ENCODE assay signal across 9 cellular contexts in the genomic region with DNA sequence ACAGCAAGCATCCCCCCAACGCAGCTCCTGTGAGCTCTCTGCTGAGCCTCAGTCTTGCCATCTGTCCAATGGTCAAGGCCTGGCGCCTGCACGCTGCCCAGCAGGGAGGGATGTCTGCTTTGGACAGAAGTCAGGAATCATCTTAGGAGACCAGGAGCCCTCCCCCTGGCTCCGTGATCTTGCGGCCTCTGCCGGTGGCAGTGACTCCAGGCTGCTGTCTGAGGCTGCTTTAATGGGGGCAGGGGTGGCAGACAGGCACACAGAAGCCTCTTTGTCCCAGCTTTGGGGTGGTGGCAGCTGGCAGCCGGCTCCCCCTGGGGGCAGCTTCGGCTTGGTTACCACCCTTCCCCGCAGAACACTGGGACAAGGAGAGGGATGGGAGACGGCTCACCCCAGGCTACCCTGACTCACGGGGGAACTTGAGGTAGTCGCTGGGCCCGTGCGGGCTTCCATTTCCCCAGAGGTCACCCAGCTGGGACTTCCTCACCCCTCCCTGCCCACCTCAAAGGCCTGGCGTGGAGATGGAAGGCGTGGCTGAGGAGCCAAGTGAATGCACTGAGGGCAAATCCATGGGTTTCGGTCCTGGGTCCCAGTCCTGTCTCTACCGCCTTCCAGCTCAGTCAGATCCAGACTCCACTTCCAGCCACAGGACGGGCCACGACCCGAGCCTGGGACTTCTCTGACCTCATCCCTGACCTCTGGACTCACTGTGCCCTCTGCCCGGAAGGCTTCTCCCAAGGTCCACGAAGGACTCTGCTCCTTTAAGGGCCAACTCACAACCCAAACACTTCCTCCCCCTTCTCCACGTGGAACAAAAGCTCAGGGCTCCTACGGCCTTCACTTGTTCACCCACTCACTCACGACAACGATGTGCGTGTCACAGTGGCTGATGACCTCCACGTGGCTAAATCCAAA. TPM values are rescaled to one million over a fixed set of nuclear protein-coding genes. Genes with fewer than 3 reads are reported as not detected.
DNase-seq lines count a peak whose midpoint lies in the region; ATAC-seq, FAIRE-seq and TF ChIP-seq lines count a peak whose summit lies in the region.
"Had no signal": no experiment of that assay in that cellular context is flagged by ENCODE, and none has a peak within 500 bp of the region (broad histone marks: within the 10 kb centered on the region; RNA-seq: fewer than 3 reads in every experiment).

No MANE protein-coding gene starts in this region.

- no peak for FAIRE-seq in A549 (lab: Jason Lieb, UNC)

- H3K36me3 Mint-ChIP-seq in natural killer cell treated with Interleukin-12 subunit alpha and Interleukin-12 subunit beta and Interleukin-15 and Interleukin-18, amount 100 ng/mL, for 72 hours = peaks cover 4% of the 10 kb centered on the region

- 69% methylated on average over 18 of the region's 29 CpGs for WGBS in A549 (ENCODE audit: missing lambda C conversion rate)
- WGBS in esophagus, 2 donors = 52 to 54% methylated on average over 29 of the region's 29 CpGs

- ATAC-seq in A549 (peak; percentile 55 to 63), GM21423 (IDR thresholded peaks at IDR 0.05; ENCODE audit: unreplicated experiment) (no peak), GM21381 (IDR thresholded peaks at IDR 0.05; ENCODE audit: unreplicated experiment) (no peak), GM18517 (IDR thresholded peaks at IDR 0.05; ENCODE audit: unreplicated experiment) (no peak)
- no peak for ATAC-seq in natural killer cell treated with Interleukin-12 subunit alpha and Interleukin-12 subunit beta and Interleukin-15 and Interleukin-18, amount 100 ng/mL, for 72 hours

- POLR2A ChIA-PET in A549 (lab: Yijun Ruan, JAX) = interaction anchor here (0.9 kb wide), 1 partner anchor 15 kb away, joined by 3 read pairs; the partner anchor contains the start of gene PEDS1

- no peaks in the 10 kb centered on the region for H3K27me3 ChIP-seq in esophagus (ENCODE audit: control insufficient read depth in 1 of 2, insufficient read depth in 2 of 2, low read length in 2 of 2)

- CTCF ChIA-PET in A549 (lab: Yijun Ruan, JAX) = interaction anchor here (0.6 to 9.6 kb wide), 12 partner anchors 9 to 437 kb away, joined by 3 to 123 read pairs (median 4); partner anchors contain the start of genes PEDS1 and UBE2V1

- no peak for TF ChIP-seq POLR2A in A549 (IDR thresholded peaks at IDR 0.05; ENCODE audit: low read length)

- H3K4me1 ChIP-seq in A549 (peaks cover 63% of the 10 kb centered on the region), esophagus (ENCODE audit: control insufficient read depth in 2 of 2, insufficient read depth in 2 of 2, low read length in 1 of 2) (peaks cover 6 to 35% of the 10 kb centered on the region in 2 donors)

- H3K4me1 Mint-ChIP-seq in natural killer cell treated with Interleukin-12 subunit alpha and Interleukin-12 subunit beta and Interleukin-15 and Interleukin-18, amount 100 ng/mL, for 72 hours (ENCODE audit: low read depth in 2 of 2) = peaks cover 12 to 32% of the 10 kb centered on the region in 2 donors

- no peak overlapping the region for H3K27ac Mint-ChIP-seq in natural killer cell treated with Interleukin-12 subunit alpha and Interleukin-12 subunit beta and Interleukin-15 and Interleukin-18, amount 100 ng/mL, for 72 hours

- no peaks in the 10 kb centered on the region for H3K9me3 Mint-ChIP-seq in natural killer cell treated with Interleukin-12 subunit alpha and Interleukin-12 subunit beta and Interleukin-15 and Interleukin-18, amount 100 ng/mL, for 72 hours

- DNase-seq in A549 (ENCODE audit: low read depth in 1 of 2, low spot score in 1 of 2) = no peak
- DNase-seq in NCI-H69 (lab: John Stamatoyannopoulos, UW) = peak; percentile 6
- DNase-seq in natural killer cell treated with Interleukin-12 subunit alpha and Interleukin-12 subunit beta and Interleukin-15 and Interleukin-18, amount 100 ng/mL, for 72 hours (ENCODE audit: low spot score) = peak; percentile 48
- DNase-seq in NOMO-1 treated with DMSO at 0.1 percent for 48 hours (lab: John Stamatoyannopoulos, UW; ENCODE audit: unreplicated experiment) = no peak
- DNase-seq: NCI-H1694 had no signal

- no peaks in the 10 kb centered on the region for H3K27me3 Mint-ChIP-seq in natural killer cell treated with Interleukin-12 subunit alpha and Interleukin-12 subunit beta and Interleukin-15 and Interleukin-18, amount 100 ng/mL, for 72 hours

- H3K27ac ChIP-seq in A549 (peak overlapping the region; percentile 72 to 76), esophagus (ENCODE audit: low read depth in 2 of 2, low read length in 1 of 2) (peak overlapping the region; percentile 69 to 80)

- H3K4me3 ChIP-seq in A549 = no peak overlapping the region
- H3K4me3 ChIP-seq in esophagus (ENCODE audit: low read depth in 1 of 2, low read length in 2 of 2) = no peak overlapping the region

- no peak for TF ChIP-seq CTCF in A549 (IDR thresholded peaks at IDR 0.05)

- peak overlapping the region; percentile 25 for H3K4me2 ChIP-seq in A549

- no peak for TF ChIP-seq RAD21 in A549 (conservative IDR thresholded peaks at IDR 0.05 in 1 of 2, IDR thresholded peaks at IDR 0.05 in 1 of 2)

- H3K36me3 ChIP-seq in esophagus (ENCODE audit: control insufficient read depth in 2 of 2, insufficient read depth in 2 of 2, low read length in 1 of 2) = peaks cover 7 to 26% of the 10 kb centered on the region in 2 donors

- no peaks in the 10 kb centered on the region for H3K9me3 ChIP-seq in A549
- no peaks in the 10 kb centered on the region for H3K9me3 ChIP-seq in esophagus (ENCODE audit: control insufficient read depth in 2 of 2, insufficient read depth in 1 of 2, low read depth in 1 of 2, low read length in 1 of 2)

- H3K4me3 Mint-ChIP-seq in natural killer cell treated with Interleukin-12 subunit alpha and Interleukin-12 subunit beta and Interleukin-15 and Interleukin-18, amount 100 ng/mL, for 72 hours = no peak overlapping the region

- no peak for TF ChIP-seq EP300 in A549 (IDR thresholded peaks at IDR 0.05)

TF ChIP-seq in A549, 52 proteins besides CTCF, POLR2A, EP300 and RAD21:
- TF ChIP-seq KDM1A (IDR thresholded peaks at IDR 0.05; ENCODE audit: low read depth) (0 out of 2 replicates have a peak, but pooled peaks have one; percentile 81), MAX (IDR thresholded peaks at IDR 0.05) (peak; percentile 40; the same call in 1 of the 2 replicates), CHD2 (IDR thresholded peaks at IDR 0.05; ENCODE audit: low read length, partially characterized antibody) (no peak)
TF ChIP-seq in A549: peak in this region for 2.

RNA-seq across cellular contexts. Expression of gene PEDS1, which starts 14.8 kb away (rescaled TPM):
- polyA plus RNA-seq in A549 (2011; rRNA removed) (24.5 and 33.5 TPM in 2 replicates), A549 (2017; fragmentation: RNase III; extraction: RNeasy Plus Mini Kit Qiagen cat#74134 plus additional on column Dnase treatment) (23.1 to 26.5 TPM (median 25.8 TPM) in 3 replicates), esophagus (10 to 100 TPM; 31.5 to 56.2 TPM)
- polyA plus RNA-seq in A549 (2012; cell fraction: cytosol; rRNA removed) = 42.2 and 62.3 TPM in 2 replicates
- polyA plus RNA-seq in A549 (2012; cell fraction: nucleus; rRNA removed) = 37.3 and 53.0 TPM in 2 replicates
- polyA minus RNA-seq in A549 (2011; rRNA and poly(A)+ RNA removed) = 59.2 and 69.8 TPM in 2 replicates
- 10 to 100 TPM; 31.2 to 33.8 TPM for total RNA-seq in natural killer cell treated with Interleukin-12 subunit alpha and Interleukin-12 subunit beta and Interleukin-15 and Interleukin-18, amount 100 ng/mL, for 72 hours

RNA-seq across cellular contexts. Expression of gene UBE2V1, which starts 25.8 kb away (rescaled TPM):
- polyA plus RNA-seq in A549 (2011; rRNA removed) (114 and 141 TPM in 2 replicates), A549 (2017; fragmentation: RNase III; extraction: RNeasy Plus Mini Kit Qiagen cat#74134 plus additional on column Dnase treatment) (129 to 143 TPM (median 130 TPM) in 3 replicates), esophagus (10 to 100 TPM; 57.4 to 73.1 TPM)
- 71.2 and 72.5 TPM in 2 replicates for polyA plus RNA-seq in A549 (2012; cell fraction: cytosol; rRNA removed)
- polyA plus RNA-seq in A549 (2012; cell fraction: nucleus; rRNA removed) = 26.1 and 63.7 TPM in 2 replicates
- polyA minus RNA-seq in A549 (2011; rRNA and poly(A)+ RNA removed) = 62.8 and 69.9 TPM in 2 replicates
- total RNA-seq in natural killer cell treated with Interleukin-12 subunit alpha and Interleukin-12 subunit beta and Interleukin-15 and Interleukin-18, amount 100 ng/mL, for 72 hours = 100 to 1,000 TPM; 198 to 240 TPM

RNA-seq across cellular contexts. Expression of gene CEBPB, which starts 51.9 kb away (rescaled TPM):
- polyA plus RNA-seq in A549 (2011; rRNA removed) (35.9 and 45.4 TPM in 2 replicates), A549 (2017; fragmentation: RNase III; extraction: RNeasy Plus Mini Kit Qiagen cat#74134 plus additional on column Dnase treatment) (58.9 to 74.0 TPM (median 66.6 TPM) in 3 replicates), esophagus (10 to 100 TPM in 1 of 2 donors, 1 to 10 TPM in 1; 6.9 to 19.6 TPM)
- 71.1 and 106 TPM in 2 replicates for polyA plus RNA-seq in A549 (2012; cell fraction: cytosol; rRNA removed)
- 82.9 and 128 TPM in 2 replicates for polyA plus RNA-seq in A549 (2012; cell fraction: nucleus; rRNA removed)
- polyA minus RNA-seq in A549 (2011; rRNA and poly(A)+ RNA removed) = 18.3 and 20.0 TPM in 2 replicates
- total RNA-seq in natural killer cell treated with Interleukin-12 subunit alpha and Interleukin-12 subunit beta and Interleukin-15 and Interleukin-18, amount 100 ng/mL, for 72 hours = 100 to 1,000 TPM; 153 to 167 TPM

Comparison
In these comparisons a context has a peak if more than half of its experiments do, and no peak if none do; other contexts are left out.
1. ATAC-seq: peak in A549 (2 of 2); none in natural killer cell treated with Interleukin-12 subunit alpha and Interleukin-12 subunit beta and Interleukin-15 and Interleukin-18, amount 100 ng/mL, for 72 hours (0 of 2), GM21423 (single experiment), GM21381 (single experiment) and GM18517 (single experiment).
2. DNase-seq: peak in NCI-H69 (single experiment) and natural killer cell treated with Interleukin-12 subunit alpha and Interleukin-12 subunit beta and Interleukin-15 and Interleukin-18, amount 100 ng/mL, for 72 hours (single experiment); none in A549 (0 of 2) and NOMO-1 treated with DMSO at 0.1 percent for 48 hours (single experiment).